In the genomic region with DNA sequence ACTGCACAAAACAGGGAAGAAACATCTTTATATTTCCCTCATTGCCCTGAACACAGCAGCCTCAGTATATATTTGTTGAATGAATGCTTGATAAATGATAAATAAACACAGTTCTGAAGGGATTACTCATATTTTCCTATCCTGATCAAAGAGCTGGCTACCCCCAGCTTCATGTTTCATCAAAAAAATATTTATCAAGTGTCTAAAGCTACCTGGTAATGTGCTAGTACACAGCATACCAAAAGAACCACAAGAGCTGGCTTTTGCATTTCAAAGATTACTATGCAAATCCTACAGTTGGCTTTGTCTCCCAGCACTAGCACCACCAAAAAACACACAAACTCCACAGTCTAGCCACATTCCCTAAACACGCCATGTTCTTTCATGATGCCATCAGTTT, we compare ENCODE assay signal across 12 cellular contexts.
DNase-seq lines count a peak whose midpoint lies in the region; TF ChIP-seq lines count a peak whose summit lies in the region.
"Had no signal": no experiment of that assay in that cellular context is flagged by ENCODE, and none has a peak within 500 bp of the region (broad histone marks: within the 10 kb centered on the region; RNA-seq: fewer than 3 reads in every experiment).

No MANE protein-coding gene starts in this region.

- DNase-seq in mammary epithelial cell (peak; percentile 55), MCF 10A (ENCODE audit: unreplicated experiment) (no peak), amniotic epithelial cell (ENCODE audit: low read depth) (peak; percentile 79), iPS-NIHi11 (ENCODE audit: low spot score) (peak; percentile 22), HuH-7.5 (ENCODE audit: low spot score) (no peak), dorsolateral prefrontal cortex (no peak), DMS 273 (lab: John Stamatoyannopoulos, UW; ENCODE audit: unreplicated experiment) (no peak), SKM-1 treated with dmso at 0.1 percent for 144 hours (lab: John Stamatoyannopoulos, UW; ENCODE audit: unreplicated experiment) (no peak)
- DNase-seq: activated CD4-positive, alpha-beta T cell treated with anti-CD3 and anti-CD28 coated beads for 36 hours; activated effector memory CD4-positive, alpha-beta T cell treated with Interleukin-2 at 50 U/mL for 16 hours; mucosa of descending colon had no signal

- H3K27me3 Mint-ChIP-seq in MCF 10A (ENCODE audit: insufficient read depth, unreplicated experiment): no peaks in the 10 kb centered on the region
- H3K27me3 Mint-ChIP-seq: activated CD4-positive, alpha-beta T cell treated with anti-CD3 and anti-CD28 coated beads for 36 hours had no signal

- H3K4me1 Mint-ChIP-seq in MCF 10A (ENCODE audit: insufficient read depth, unreplicated experiment): peaks cover 7% of the 10 kb centered on the region
- H3K4me1 Mint-ChIP-seq: activated CD4-positive, alpha-beta T cell treated with anti-CD3 and anti-CD28 coated beads for 36 hours had no signal

- dilution Hi-C loops in mammary epithelial cell (cut with HindIII; ENCODE audit: low sequenced_read_pairs): no loop called here

- H3K27me3 ChIP-seq in mammary epithelial cell (ENCODE audit: insufficient read depth, low read length) (no peaks in the 10 kb centered on the region), dorsolateral prefrontal cortex (no peaks in the 10 kb centered on the region)

- no peaks in the 10 kb centered on the region for H4K20me1 ChIP-seq in mammary epithelial cell (ENCODE audit: insufficient read depth, low read length)

- CTCF ChIA-PET in mammary epithelial cell (lab: Charles Lee; ENCODE audit: low non-redundant PET) (no interaction called here), MCF 10A (lab: Yijun Ruan, JAX) (no interaction called here)

- H2AFZ ChIP-seq in mammary epithelial cell (ENCODE audit: low read depth, low read length): no peak overlapping the region

- POLR2A ChIA-PET in MCF 10A (lab: Yijun Ruan, JAX): interaction anchor here (0.6 to 0.7 kb wide), 2 partner anchors 55 to 189 kb away, joined by 3 read pairs; no protein-coding TSS in a partner anchor

- intact Hi-C loops in mammary epithelial cell (cut with micrococcal nuclease): no loop called here
- intact Hi-C loops in MCF 10A (cut with micrococcal nuclease): no loop called here
- intact Hi-C loops in dorsolateral prefrontal cortex (cut with DNase I): no loop called here

- TF ChIP-seq CTCF in mammary epithelial cell (conservative IDR thresholded peaks at IDR 0.05 in 1 of 2, IDR thresholded peaks at IDR 0.05 in 1 of 2; ENCODE audit: extremely low read depth in 1 of 2, insufficient read depth in 1 of 2, low read depth in 1 of 2, low read length in 2 of 2) (no peak), MCF 10A (IDR thresholded peaks at IDR 0.05; ENCODE audit: unreplicated experiment) (no peak), dorsolateral prefrontal cortex (IDR thresholded peaks at IDR 0.05 in 54 of 56, conservative IDR thresholded peaks at IDR 0.05 in 2 of 56; ENCODE audit: low read depth in 1 of 56, partially characterized antibody in 56 of 56) (no peak)

- BruUV-seq in mammary epithelial cell (replicated peaks; lab: Mats Ljungman, UMichigan): no TSS peak
- no TSS peak for BruUV-seq in MCF 10A (replicated peaks; lab: Mats Ljungman, UMichigan)

- no peaks in the 10 kb centered on the region for H3K9me3 ChIP-seq in mammary epithelial cell (replicated peaks; ENCODE audit: insufficient read depth, low read length)
- H3K9me3 ChIP-seq: mucosa of descending colon had no signal

- in situ Hi-C loops in mammary epithelial cell (cut with MboI; ENCODE audit: low sequenced_read_pairs in 2 of 2): no loop called here

- peaks cover 8% of the 10 kb centered on the region for H3K4me1 ChIP-seq in mammary epithelial cell (ENCODE audit: insufficient read depth, low read length)

- no peak overlapping the region for H3K9ac ChIP-seq in mammary epithelial cell (ENCODE audit: insufficient read depth, low read length)

- whole genome bisulfite sequencing in mammary epithelial cell (ENCODE audit: low coverage, missing lambda C conversion rate): 100% methylated on average over 1 of the region's 1 CpG

- no peaks in the 10 kb centered on the region for H3K36me3 Mint-ChIP-seq in MCF 10A (ENCODE audit: insufficient read depth, unreplicated experiment)

- no peak overlapping the region for H3K27ac Mint-ChIP-seq in MCF 10A (ENCODE audit: low read depth, unreplicated experiment)
- H3K27ac Mint-ChIP-seq: activated CD4-positive, alpha-beta T cell treated with anti-CD3 and anti-CD28 coated beads for 36 hours had no signal

- no peaks in the 10 kb centered on the region for H3K36me3 ChIP-seq in mammary epithelial cell (ENCODE audit: insufficient read depth, low read length)

- H3K4me3 Mint-ChIP-seq in MCF 10A (ENCODE audit: unreplicated experiment): no peak overlapping the region
- H3K4me3 Mint-ChIP-seq: activated CD4-positive, alpha-beta T cell treated with anti-CD3 and anti-CD28 coated beads for 36 hours had no signal

- H3K9me3 Mint-ChIP-seq in MCF 10A (ENCODE audit: unreplicated experiment): no peaks in the 10 kb centered on the region

- H3K4me2 ChIP-seq in mammary epithelial cell (ENCODE audit: insufficient read depth, low read depth, low read length): peak overlapping the region; percentile 5

- H3K4me3 ChIP-seq in mammary epithelial cell (replicated peaks in 1 of 3; ENCODE audit: insufficient read depth in 1 of 3, low read depth in 2 of 3, low read length in 3 of 3): no peak overlapping the region
- H3K4me3 ChIP-seq in dorsolateral prefrontal cortex: no peak overlapping the region
- H3K4me3 ChIP-seq: mucosa of descending colon had no signal

- H3K27ac ChIP-seq in mammary epithelial cell (ENCODE audit: insufficient read depth, low read depth, low read length) (no peak overlapping the region), dorsolateral prefrontal cortex (no peak overlapping the region)
- H3K27ac ChIP-seq: 22Rv1 had no signal

- no peaks in the 10 kb centered on the region for H3K79me2 ChIP-seq in mammary epithelial cell (ENCODE audit: insufficient read depth, low read length)

Comparison
In these comparisons a context has a peak if more than half of its experiments do, and no peak if none do; other contexts are left out.
1. DNase-seq: peak in mammary epithelial cell (single experiment), amniotic epithelial cell (single experiment) and iPS-NIHi11 (single experiment); none in MCF 10A (single experiment), HuH-7.5 (single experiment), dorsolateral prefrontal cortex (0 of 10), DMS 273 (single experiment) and SKM-1 treated with dmso at 0.1 percent for 144 hours (single experiment).